8 cellular contexts compared by ENCODE assay signal in genomic region chr3:142963266-142964149, GRCh38. TPM values are rescaled to one million over a fixed set of nuclear protein-coding genes. Genes with fewer than 3 reads are reported as not detected.
DNase-seq lines count a peak whose midpoint lies in the region; ATAC-seq, FAIRE-seq and TF ChIP-seq lines count a peak whose summit lies in the region.

TSS of gene PAQR9 (minus strand) at chr3:142963674. CDS start at chr3:142963336, 338 bp downstream.

- POLR2A ChIA-PET in HepG2 (lab: Yijun Ruan, JAX) = interaction anchor here (0.9 to 1.5 kb wide), 6 partner anchors 11 to 41 kb away, joined by 3 to 5 read pairs (median 4); no protein-coding TSS in a partner anchor

- H3K4me3 ChIP-seq in BLaER1 treated with 17β-estradiol and CSF1 and Interleukin-3, amounts not matched to agents 10 nM and 100 nM = peak within 1 kb of the TSS; percentile 61 to 77 (median 72)
- peak within 1 kb of the TSS; percentile 55 to 72 (median 66); a peak in 5 of 6 replicates for H3K4me3 ChIP-seq in HepG2 (replicated peaks in 1 of 3; ENCODE audit: insufficient read depth in 1 of 3, low read depth in 2 of 3, low read length in 3 of 3)
- peak within 1 kb of the TSS; percentile 45 to 64 for H3K4me3 ChIP-seq in tibial artery

- H3K9ac ChIP-seq in BLaER1 treated with 17β-estradiol and CSF1 and Interleukin-3, amounts not matched to agents 10 nM and 100 nM = peak within 1 kb of the TSS; percentile 48 to 76 (median 67); a peak in 21 of 22 replicates
- peak within 1 kb of the TSS; percentile 62; the same call in 1 of the 2 replicates for H3K9ac ChIP-seq in HepG2 (ENCODE audit: insufficient read depth, low read depth, low read length)

- WGBS in HepG2 (ENCODE audit: low lambda C conversion rate) = 7% methylated on average over 5 of the region's 126 CpGs

- H4K20me1 ChIP-seq in BLaER1 treated with 17β-estradiol and CSF1 and Interleukin-3, amounts not matched to agents 10 nM and 100 nM = no peaks in the 10 kb centered on the region
- no peaks in the 10 kb centered on the region for H4K20me1 ChIP-seq in HepG2 (ENCODE audit: insufficient read depth, low read length)

- TF ChIP-seq CTCF in HepG2 (CRISPR knock-in tag; IDR thresholded peaks at IDR 0.05) (0 out of 2 replicates have a peak, but pooled peaks have one; percentile 9), tibial artery (IDR thresholded peaks at IDR 0.05) (no peak)

- CTCF ChIA-PET in HepG2 (lab: Yijun Ruan, JAX; ENCODE audit: low intra/inter-chr PET ratio, low total read pairs) = interaction anchor here (1.5 kb wide), 1 partner anchor 22 kb away, joined by 4 read pairs; no protein-coding TSS in a partner anchor

- H3K79me2 ChIP-seq in HepG2 (ENCODE audit: insufficient read depth, low read length) = peaks cover 4% of the 10 kb centered on the region

- DNase-seq in GM19238 (ENCODE audit: insufficient read length, low spot score) (peak; percentile 17), NCI-H69 (lab: John Stamatoyannopoulos, UW) (peak; percentile 71), cerebellum (ENCODE audit: low spot score) (peak; percentile 19), HepG2 (ENCODE audit: low spot score) (peak; percentile 47), tibial artery (no peak), medulla oblongata (ENCODE audit: extremely low spot score) (no peak)

- no peak for TF ChIP-seq EP300 in HepG2 (IDR thresholded peaks at IDR 0.05; ENCODE audit: low read depth in 2 of 2, low read length in 2 of 2)
- no peak for TF ChIP-seq EP300 in HepG2 (CRISPR knock-in tag; IDR thresholded peaks at IDR 0.05; ENCODE audit: borderline replicate concordance)

- H3K4me2 ChIP-seq in BLaER1 treated with 17β-estradiol and CSF1 and Interleukin-3, amounts not matched to agents 10 nM and 100 nM = peak within 1 kb of the TSS; percentile 90 to 99 (median 93)
- H3K4me2 ChIP-seq in HepG2 (ENCODE audit: low read depth, low read length) = peak within 1 kb of the TSS; percentile 72

- peaks cover 0 to 11% (median 4%) of the 10 kb centered on the region in 11 experiments; a peak in 8 of 22 replicates for H3K9me3 ChIP-seq in BLaER1 treated with 17β-estradiol and CSF1 and Interleukin-3, amounts not matched to agents 10 nM and 100 nM (replicated peaks in 1 of 11)
- H3K9me3 ChIP-seq in HepG2 (ENCODE audit: low read length) = no peaks in the 10 kb centered on the region
- no peaks in the 10 kb centered on the region for H3K9me3 ChIP-seq in tibial artery

- FAIRE-seq in HepG2 (lab: Jason Lieb, UNC) = no peak

- H3K27ac ChIP-seq in BLaER1 treated with 17β-estradiol and CSF1 and Interleukin-3, amounts not matched to agents 10 nM and 100 nM = peak within 1 kb of the TSS in 4 of 11 experiments; percentile 22 to 35 (median 26); a peak in 3 of 22 replicates
- H3K27ac ChIP-seq in HepG2 (ENCODE audit: extremely low read length, insufficient read depth, low read length) (peak within 1 kb of the TSS; percentile 68), tibial artery (no peak within 1 kb of the TSS)

- no peaks in the 10 kb centered on the region for H3K36me3 ChIP-seq in BLaER1 treated with 17β-estradiol and CSF1 and Interleukin-3, amounts not matched to agents 10 nM and 100 nM
- H3K36me3 ChIP-seq in HepG2 (replicated peaks in 1 of 2; ENCODE audit: control insufficient read depth in 1 of 2, insufficient read depth in 2 of 2, low read length in 2 of 2) = no peaks in the 10 kb centered on the region
- no peaks in the 10 kb centered on the region for H3K36me3 ChIP-seq in tibial artery

- no peak for TF ChIP-seq POLR2A in HepG2 (IDR thresholded peaks at IDR 0.05; ENCODE audit: insufficient read depth in 1 of 2, low read depth in 2 of 2, low read length in 2 of 2)

- ATAC-seq in HepG2 = peak; percentile 89
- ATAC-seq in HG03280 (IDR thresholded peaks at IDR 0.05; ENCODE audit: unreplicated experiment) = no peak

- H3K27me3 ChIP-seq in BLaER1 treated with 17β-estradiol and CSF1 and Interleukin-3, amounts not matched to agents 10 nM and 100 nM = peaks cover 41 to 53% (median 50%) of the 10 kb centered on the region in 11 experiments
- H3K27me3 ChIP-seq in HepG2 (ENCODE audit: control insufficient read depth in 1 of 2, insufficient read depth in 2 of 2, low read length in 2 of 2) = peaks cover 0 to 10% of the 10 kb centered on the region in 2 experiments; a peak in 1 of 5 replicates
- H3K27me3 ChIP-seq in tibial artery = peaks cover 0 to 39% of the 10 kb centered on the region in 2 donors

- H2AFZ ChIP-seq in HepG2 (ENCODE audit: low read length) = no peak within 1 kb of the TSS

- H3K4me1 ChIP-seq in BLaER1 treated with 17β-estradiol and CSF1 and Interleukin-3, amounts not matched to agents 10 nM and 100 nM = peaks cover 0 to 5% (median 4%) of the 10 kb centered on the region in 10 experiments; a peak in 5 of 20 replicates
- H3K4me1 ChIP-seq in HepG2 (ENCODE audit: insufficient read depth, low read length) (peaks cover 58% of the 10 kb centered on the region), tibial artery (peaks cover 0 to 15% (median 9%) of the 10 kb centered on the region in 4 donors)

- intact Hi-C loops in HepG2 (cut with micrococcal nuclease; ENCODE audit: unreplicated experiment) (no loop called here), tibial artery (cut with DNase I; ENCODE audit: low total_unique reads) (no loop called here)

- in situ Hi-C loops in HepG2 (cut with HindIII; ENCODE audit: extremely low pct_ligation_motif_present, low pct_unique_long_range_greater_than_20kb) = no loop called here

- peak; percentile 39 for TF ChIP-seq RAD21 in HepG2 (CRISPR knock-in tag; IDR thresholded peaks at IDR 0.05)

- BruUV-seq in HepG2 (replicated peaks; lab: Mats Ljungman, UMichigan) = no TSS peak

TF ChIP-seq in HepG2, 621 proteins besides CTCF, POLR2A, EP300 and RAD21 (continues in another document):
- TF ChIP-seq MLXIP (CRISPR knock-in tag; IDR thresholded peaks at IDR 0.05; ENCODE audit: borderline replicate concordance) = no peak
- TF ChIP-seq GZF1 (CRISPR knock-in tag; IDR thresholded peaks at IDR 0.05) = no peak
- TF ChIP-seq ZNF891 (CRISPR knock-in tag; IDR thresholded peaks at IDR 0.05) = no peak
- no peak for TF ChIP-seq SIX1 (CRISPR knock-in tag; IDR thresholded peaks at IDR 0.05; ENCODE audit: borderline replicate concordance)
- no peak for TF ChIP-seq TBX3 (IDR thresholded peaks at IDR 0.05; ENCODE audit: borderline replicate concordance)
- no peak; the same call in 1 of the 2 replicates for TF ChIP-seq ZNF850 (CRISPR knock-in tag; conservative IDR thresholded peaks at IDR 0.05)
- no peak for TF ChIP-seq PCBP1 (IDR thresholded peaks at IDR 0.05; ENCODE audit: borderline replicate concordance, low read depth, low read length)
- TF ChIP-seq ZNF672 (CRISPR knock-in tag; IDR thresholded peaks at IDR 0.05) = no peak
- no peak for TF ChIP-seq JARID2 (CRISPR knock-in tag; IDR thresholded peaks at IDR 0.05; ENCODE audit: insufficient replicate concordance)
- no peak for TF ChIP-seq ATM (IDR thresholded peaks at IDR 0.05; ENCODE audit: borderline replicate concordance)
- TF ChIP-seq ZNF773 (CRISPR knock-in tag; IDR thresholded peaks at IDR 0.05; ENCODE audit: borderline replicate concordance) = no peak
- TF ChIP-seq ZMAT3 (CRISPR knock-in tag; conservative IDR thresholded peaks at IDR 0.05) = no peak

RNA-seq across cellular contexts. Expression of gene PAQR9, which starts in this region (rescaled TPM):
- total RNA-seq in cerebellum = 1.4 TPM
- total RNA-seq in HepG2 (2016; rRNA removed; fragmentation: Illumina TruSeq; extraction: Trizol) = 10.3 and 10.4 TPM in 2 replicates
- 3.6 and 3.8 TPM in 2 replicates for total RNA-seq in HepG2 (2016; cell fraction: cytosol; rRNA removed; fragmentation: Illumina TruSeq; extraction: Trizol; ENCODE audit: low read depth)
- 10.3 and 10.5 TPM in 2 replicates for total RNA-seq in HepG2 (2016; cell fraction: insoluble cytoplasmic fraction; rRNA removed; fragmentation: Illumina TruSeq; extraction: Trizol)
- total RNA-seq in HepG2 (2016; cell fraction: membrane; rRNA removed; fragmentation: Illumina TruSeq; extraction: Trizol) = 12.0 and 13.5 TPM in 2 replicates
- total RNA-seq in HepG2 (2016; cell fraction: nucleus; rRNA removed; fragmentation: Illumina TruSeq; extraction: Trizol) = 9.3 and 10.1 TPM in 2 replicates
- 3.7 and 8.4 TPM in 2 replicates for polyA plus RNA-seq in HepG2 (2011; rRNA removed)
- 4.9 and 6.5 TPM in 2 replicates for polyA plus RNA-seq in HepG2 (2011; cell fraction: cytosol; rRNA removed)
- polyA plus RNA-seq in HepG2 (2011; cell fraction: nucleus; rRNA removed) = 8.2 and 13.0 TPM in 2 replicates
- polyA plus RNA-seq in HepG2 (2012) = 9.1 and 16.7 TPM in 2 replicates
- polyA plus RNA-seq in HepG2 (2016; cell fraction: cytosol; fragmentation: Illumina TruSeq; extraction: Trizol; ENCODE audit: low read depth) = 4.6 and 5.9 TPM in 2 replicates
- polyA plus RNA-seq in HepG2 (2016; cell fraction: insoluble cytoplasmic fraction; fragmentation: Illumina TruSeq; extraction: Trizol; ENCODE audit: low read depth) = 13.7 and 14.1 TPM in 2 replicates
- 12.2 and 13.8 TPM in 2 replicates for polyA plus RNA-seq in HepG2 (2016; cell fraction: membrane; fragmentation: Illumina TruSeq; extraction: Trizol; ENCODE audit: low read depth)
- 16.0 and 16.8 TPM in 2 replicates for polyA plus RNA-seq in HepG2 (2016; cell fraction: nucleus; fragmentation: Illumina TruSeq; extraction: Trizol; ENCODE audit: insufficient read depth, low read depth)
- polyA minus RNA-seq in HepG2 (2011; rRNA and poly(A)+ RNA removed; ENCODE audit: low replicate concordance) = 26.7 TPM in 1 of 2 replicates, not detected in the other
- 5.5 and 9.2 TPM in 2 replicates for polyA minus RNA-seq in HepG2 (2011; cell fraction: cytosol; rRNA and poly(A)+ RNA removed)
- polyA minus RNA-seq in HepG2 (2011; cell fraction: nucleus; rRNA and poly(A)+ RNA removed) = 10.3 and 15.8 TPM in 2 replicates

Comparison
In these comparisons a context has a peak if more than half of its experiments do, and no peak if none do; other contexts are left out.
1. DNase-seq: peak in GM19238 (single experiment), NCI-H69 (single experiment), cerebellum (single experiment) and HepG2 (single experiment); none in tibial artery (0 of 2) and medulla oblongata (single experiment).
2. Peak in every context shown above with its lines, with median percentiles within 50 percentile points of each other: H3K4me3 ChIP-seq.